In the genomic region with DNA sequence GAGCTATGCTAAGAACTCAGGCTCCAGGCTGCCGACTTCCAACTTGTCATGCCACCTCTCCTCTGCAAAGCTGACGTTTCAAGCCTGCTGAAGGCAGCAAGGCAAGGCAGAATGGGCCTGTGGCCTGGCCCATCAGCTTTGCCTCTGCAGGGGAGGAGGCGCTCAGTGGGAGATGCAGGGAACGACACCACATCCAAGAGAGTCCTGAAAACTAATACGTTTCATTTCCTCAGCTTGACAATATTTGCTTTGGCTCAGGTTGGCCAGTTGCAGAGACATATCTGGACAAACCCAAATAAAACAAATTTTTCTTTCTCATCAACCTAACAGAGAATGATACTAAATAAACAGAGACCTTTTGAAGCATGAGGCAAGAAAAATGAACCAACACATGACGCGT, we compare ENCODE assay signal across 33 cellular contexts. TPM values are rescaled to one million over a fixed set of nuclear protein-coding genes. Genes with fewer than 3 reads are reported as not detected.
A peak's percentile ranks its signal among the peaks of the same experiment; 100 is the strongest.
DNase-seq lines count a peak whose midpoint lies in the region; ATAC-seq and FAIRE-seq lines count a peak whose summit lies in the region.
"Had no signal": no experiment of that assay in that cellular context is flagged by ENCODE, and none has a peak within 500 bp of the region (broad histone marks: within the 10 kb centered on the region; RNA-seq: fewer than 3 reads in every experiment).

No MANE protein-coding gene starts in this region.

- no peaks in the 10 kb centered on the region for H3K36me3 Mint-ChIP-seq in activated naive CD4-positive, alpha-beta T cell treated with anti-CD3 and anti-CD28 coated beads, Interleukin-2, amount 10 ng/mL, durations not matched to agents 7 days and 5 days
- H3K36me3 Mint-ChIP-seq: activated CD4-positive, alpha-beta memory T cell treated with anti-CD3 and anti-CD28 coated beads for 36 hours had no signal

- no peaks in the 10 kb centered on the region for H3K27me3 ChIP-seq in SJCRH30
- H3K27me3 ChIP-seq: left lung, neural progenitor cell, right atrium auricular region, upper lobe of left lung had no signal

- no peaks in the 10 kb centered on the region for H3K4me1 Mint-ChIP-seq in activated naive CD4-positive, alpha-beta T cell treated with anti-CD3 and anti-CD28 coated beads, Interleukin-2, amount 10 ng/mL, durations not matched to agents 7 days and 5 days
- H3K4me1 Mint-ChIP-seq: activated naive CD4-positive, alpha-beta T cell treated with anti-CD3 and anti-CD28 coated beads, Interleukin-2, amount 50 U/mL, for 24 hours; immature natural killer cell; neural progenitor cell had no signal

- H3K4me3 Mint-ChIP-seq in activated naive CD4-positive, alpha-beta T cell treated with anti-CD3 and anti-CD28 coated beads, Interleukin-2, amount 10 ng/mL, durations not matched to agents 7 days and 5 days: no peak overlapping the region
- H3K4me3 Mint-ChIP-seq: activated CD4-positive, alpha-beta memory T cell treated with anti-CD3 and anti-CD28 coated beads for 36 hours; activated naive CD4-positive, alpha-beta T cell treated with anti-CD3 and anti-CD28 coated beads, Interleukin-2, amount 50 U/mL, for 24 hours; immature natural killer cell; neural progenitor cell; stimulated activated memory B cell treated with anti-CD40 and anti-IgM and Interleukin-4, amounts not matched to agents 10 μg/mL and 1 μg/mL and 100 μg/mL, for 72 hours; T-helper 1 cell treated with Interleukin-12 subunit alpha and Interleukin-12 subunit beta and Interleukin-4 antibody, amounts not matched to agents 30 μg/mL and 1 μg/mL, for 36 hours had no signal

- H3K36me3 ChIP-seq in SJCRH30: peaks cover 2% of the 10 kb centered on the region; the same call in 1 of the 2 replicates
- H3K36me3 ChIP-seq: left lung, right atrium auricular region had no signal

- DNase-seq in DMS53 treated with DMSO at 0.1 percent for 48 hours (lab: John Stamatoyannopoulos, UW; ENCODE audit: unreplicated experiment) (peak; percentile 78), NCI-H2029 treated with DMSO at 0.1 percent for 48 hours (lab: John Stamatoyannopoulos, UW) (peak; percentile 95), SHP77 treated with DMSO at 0.1 percent for 48 hours (lab: John Stamatoyannopoulos, UW) (peak; percentile 17), SJCRH30 (no peak)
- no peak for DNase-seq in activated naive CD4-positive, alpha-beta T cell treated with anti-CD3 and anti-CD28 coated beads, Interleukin-2, amount 10 ng/mL, durations not matched to agents 7 days and 5 days
- DNase-seq: activated CD4-positive, alpha-beta memory T cell treated with anti-CD3 and anti-CD28 coated beads for 36 hours; activated CD4-positive, CD25-positive, alpha-beta regulatory T cell treated with anti-CD3 and anti-CD28 coated beads, Interleukin-2, amount 50 U/mL, for 72 hours; activated CD8-positive, alpha-beta memory T cell treated with anti-CD3 and anti-CD28 coated beads, Interleukin-2, amount 50 U/mL, for 4 hours; central memory CD4-positive, alpha-beta T cell; dermis blood vessel endothelial cell; GOT3; hippocampal formation; immature natural killer cell; left lung; mesendoderm; NCI-H1930; NCI-H524; stimulated activated CD4-positive, alpha-beta T cell treated with anti-CD3 and anti-CD28 coated beads, Interleukin-12 subunit alpha, Interleukin-12 subunit beta, amount 100 ng/mL, for 4 hours; stimulated activated CD4-positive, alpha-beta T cell treated with anti-CD3 and anti-CD28 coated beads, Interleukin-4, amount 100 ng/mL, for 4 hours; substantia nigra had no signal

- H3K4me1 ChIP-seq in SJCRH30: no peaks in the 10 kb centered on the region
- H3K4me1 ChIP-seq: left lung, neural progenitor cell, parathyroid adenoma, right atrium auricular region, upper lobe of left lung had no signal

- no peak overlapping the region for H3K27ac ChIP-seq in SJCRH30
- H3K27ac ChIP-seq: left lung, neural progenitor cell, parathyroid adenoma, right atrium auricular region, SK-N-MC, upper lobe of left lung had no signal

- CTCF ChIA-PET in activated naive CD4-positive, alpha-beta T cell treated with anti-CD3 and anti-CD28 coated beads, Interleukin-2, amount 10 ng/mL, durations not matched to agents 7 days and 5 days (lab: Charles Lee): no interaction called here

- ATAC-seq in HG02610 (IDR thresholded peaks at IDR 0.05; ENCODE audit: unreplicated experiment): no peak
- ATAC-seq: left lung; stimulated activated memory B cell treated with anti-CD40 and anti-IgM and Interleukin-4, amounts not matched to agents 10 μg/mL and 1 μg/mL and 100 μg/mL, for 72 hours had no signal

- H3K27me3 Mint-ChIP-seq in activated naive CD4-positive, alpha-beta T cell treated with anti-CD3 and anti-CD28 coated beads, Interleukin-2, amount 10 ng/mL, durations not matched to agents 7 days and 5 days: no peaks in the 10 kb centered on the region
- H3K27me3 Mint-ChIP-seq: activated CD4-positive, alpha-beta memory T cell treated with anti-CD3 and anti-CD28 coated beads for 36 hours; activated naive CD4-positive, alpha-beta T cell treated with anti-CD3 and anti-CD28 coated beads, Interleukin-2, amount 50 U/mL, for 24 hours; stimulated activated memory B cell treated with anti-CD40 and anti-IgM and Interleukin-4, amounts not matched to agents 10 μg/mL and 1 μg/mL and 100 μg/mL, for 72 hours had no signal

- H3K9me3 Mint-ChIP-seq in activated naive CD4-positive, alpha-beta T cell treated with anti-CD3 and anti-CD28 coated beads, Interleukin-2, amount 10 ng/mL, durations not matched to agents 7 days and 5 days: no peaks in the 10 kb centered on the region
- H3K9me3 Mint-ChIP-seq: activated CD4-positive, alpha-beta memory T cell treated with anti-CD3 and anti-CD28 coated beads for 36 hours; activated naive CD4-positive, alpha-beta T cell treated with anti-CD3 and anti-CD28 coated beads, Interleukin-2, amount 50 U/mL, for 24 hours; immature natural killer cell; neural progenitor cell; stimulated activated memory B cell treated with anti-CD40 and anti-IgM and Interleukin-4, amounts not matched to agents 10 μg/mL and 1 μg/mL and 100 μg/mL, for 72 hours; T-helper 1 cell treated with Interleukin-12 subunit alpha and Interleukin-12 subunit beta and Interleukin-4 antibody, amounts not matched to agents 30 μg/mL and 1 μg/mL, for 36 hours had no signal

- no peak overlapping the region for H3K4me3 ChIP-seq in SJCRH30
- H3K4me3 ChIP-seq: left lung, neural progenitor cell, right atrium auricular region, SK-N-MC, upper lobe of left lung had no signal

- H3K9me3 ChIP-seq in SJCRH30 (replicated peaks): no peaks in the 10 kb centered on the region
- H3K9me3 ChIP-seq: left lung, right atrium auricular region, upper lobe of left lung had no signal

- FAIRE-seq in islet of Langerhans (lab: Jason Lieb, UNC): peak; percentile 96
- FAIRE-seq: D721Med, endometrium, TTC549 had no signal

- H3K27ac Mint-ChIP-seq in activated naive CD4-positive, alpha-beta T cell treated with anti-CD3 and anti-CD28 coated beads, Interleukin-2, amount 10 ng/mL, durations not matched to agents 7 days and 5 days: no peak overlapping the region
- H3K27ac Mint-ChIP-seq: activated CD4-positive, alpha-beta memory T cell treated with anti-CD3 and anti-CD28 coated beads for 36 hours; activated naive CD4-positive, alpha-beta T cell treated with anti-CD3 and anti-CD28 coated beads, Interleukin-2, amount 50 U/mL, for 24 hours; immature natural killer cell; neural progenitor cell; stimulated activated memory B cell treated with anti-CD40 and anti-IgM and Interleukin-4, amounts not matched to agents 10 μg/mL and 1 μg/mL and 100 μg/mL, for 72 hours; T-helper 1 cell treated with Interleukin-12 subunit alpha and Interleukin-12 subunit beta and Interleukin-4 antibody, amounts not matched to agents 30 μg/mL and 1 μg/mL, for 36 hours had no signal

RNA-seq across cellular contexts. Expression of a gene that starts 35.3 kb away (rescaled TPM):
- total RNA-seq in SJCRH30 (2014; rRNA removed; shearing (Covaris generic)): 5.9 and 6.0 TPM in 2 replicates

Comparison
In these comparisons a context has a peak if more than half of its experiments do, and no peak if none do; other contexts are left out.
1. DNase-seq: peak in DMS53 treated with DMSO at 0.1 percent for 48 hours (single experiment), NCI-H2029 treated with DMSO at 0.1 percent for 48 hours (single experiment) and SHP77 treated with DMSO at 0.1 percent for 48 hours (single experiment); none in activated naive CD4-positive, alpha-beta T cell treated with anti-CD3 and anti-CD28 coated beads, Interleukin-2, amount 10 ng/mL, durations not matched to agents 7 days and 5 days (single experiment) and SJCRH30 (0 of 2).